In the genomic region with DNA sequence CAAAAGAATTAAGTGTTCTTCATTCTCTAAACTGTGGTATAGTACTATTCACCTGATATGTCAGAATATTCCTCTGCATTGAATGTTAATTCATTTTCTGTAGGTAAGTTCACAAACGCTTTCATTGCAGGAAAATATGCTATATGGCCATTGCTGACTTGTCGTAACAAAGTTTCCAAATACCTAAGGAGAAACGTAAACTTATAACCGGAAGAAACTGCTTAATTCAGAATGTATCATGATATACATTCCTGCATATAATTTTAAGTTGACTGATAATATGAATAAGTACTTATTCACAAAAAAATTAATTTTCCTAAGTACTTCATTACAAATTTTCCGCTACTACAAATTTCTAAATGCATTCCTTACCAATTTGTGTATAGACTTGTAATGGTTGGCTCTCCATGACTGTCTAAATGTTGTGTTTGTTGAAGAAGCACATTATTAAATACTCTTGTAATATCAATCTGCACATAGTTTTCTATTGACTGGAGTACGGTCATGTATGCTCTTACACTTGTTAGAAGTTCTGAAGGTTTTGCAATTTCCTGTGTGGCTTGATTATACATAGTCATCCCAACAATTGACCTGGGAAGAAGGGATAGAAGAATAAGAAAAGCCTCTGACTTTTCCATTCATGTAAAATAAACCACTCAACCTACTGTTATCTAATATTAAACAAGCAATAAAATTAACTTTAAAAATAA, we compare ENCODE assay signal across 17 cellular contexts.
A peak's percentile ranks its signal among the peaks of the same experiment; 100 is the strongest.
DNase-seq lines count a peak whose midpoint lies in the region; ATAC-seq and TF ChIP-seq lines count a peak whose summit lies in the region.
"Had no signal": no experiment of that assay in that cellular context is flagged by ENCODE, and none has a peak within 500 bp of the region (broad histone marks: within the 10 kb centered on the region; RNA-seq: fewer than 3 reads in every experiment).

No MANE protein-coding gene starts in this region.

- intact Hi-C loops in gastrocnemius medialis (cut with DNase I; ENCODE audit: low total_unique reads), result loop anchor here (5.0 kb wide), 1 partner anchor 41 kb away; no protein-coding TSS in a partner anchor

- in situ Hi-C loops in gastrocnemius medialis (cut with MboI; ENCODE audit: low sequenced_read_pairs in 4 of 4), result no loop called here

- H3K4me1 Mint-ChIP-seq in immature natural killer cell, result no peaks in the 10 kb centered on the region

- peaks cover 15 to 26% of the 10 kb centered on the region in 2 donors for H3K4me1 ChIP-seq in gastrocnemius medialis
- H3K4me1 ChIP-seq: parathyroid adenoma had no signal

- no peaks in the 10 kb centered on the region for H3K9me3 ChIP-seq in gastrocnemius medialis

- TF ChIP-seq POLR2A in gastrocnemius medialis (IDR thresholded peaks at IDR 0.05), result no peak

- peaks cover 13 to 21% (median 14%) of the 10 kb centered on the region in 3 donors for H3K36me3 Mint-ChIP-seq in immature natural killer cell

- no peak overlapping the region for H3K27ac Mint-ChIP-seq in immature natural killer cell

- H3K4me3 Mint-ChIP-seq in immature natural killer cell, result no peak overlapping the region

- H3K36me3 ChIP-seq in gastrocnemius medialis, result peaks cover 0 to 44% of the 10 kb centered on the region in 2 donors

- H3K27me3 ChIP-seq in gastrocnemius medialis, result no peaks in the 10 kb centered on the region

- CTCF ChIA-PET in AG04449 (lab: Yijun Ruan, JAX), result interaction anchor here (1.0 to 1.6 kb wide), 2 partner anchors 27 to 189 kb away, joined by 4 to 6 read pairs; no protein-coding TSS in a partner anchor

- TF ChIP-seq CTCF in AG04449 (IDR thresholded peaks at IDR 0.05; ENCODE audit: insufficient read depth, low read length, missing control alignments), result no peak
- TF ChIP-seq CTCF in gastrocnemius medialis (IDR thresholded peaks at IDR 0.05 in 4 of 5, conservative IDR thresholded peaks at IDR 0.05 in 1 of 5), result no peak

- ATAC-seq in gastrocnemius medialis, result no peak
- ATAC-seq: HepG2; naive thymus-derived CD4-positive, alpha-beta T cell had no signal

- H3K9me3 Mint-ChIP-seq in immature natural killer cell, result no peaks in the 10 kb centered on the region
- H3K9me3 Mint-ChIP-seq: naive thymus-derived CD4-positive, alpha-beta T cell had no signal

- H3K4me3 ChIP-seq in AG04449 (ENCODE audit: low read depth, low read length), result no peak overlapping the region
- no peak overlapping the region for H3K4me3 ChIP-seq in gastrocnemius medialis
- H3K4me3 ChIP-seq: GM12878 had no signal

- peak; percentile 24 for DNase-seq in AG04449 (ENCODE audit: low read depth, low spot score)
- peak; percentile 86 for DNase-seq in HCEC 1CT
- DNase-seq in amniotic epithelial cell (ENCODE audit: low read depth), result peak; percentile 74
- peak; percentile 28 for DNase-seq in fibroblast of peridontal ligament (ENCODE audit: extremely low read depth)
- no peak for DNase-seq in gastrocnemius medialis
- no peak for DNase-seq in H4 (ENCODE audit: low spot score)
- no peak for DNase-seq in Ammon's horn (ENCODE audit: low spot score)
- no peak for DNase-seq in immature natural killer cell
- DNase-seq: activated CD8-positive, alpha-beta memory T cell treated with anti-CD3 and anti-CD28 coated beads, Interleukin-2, amount 50 U/mL, for 4 hours; activated naive CD4-positive, alpha-beta T cell; naive thymus-derived CD4-positive, alpha-beta T cell; NCI-H1930; NCI-H510A; stimulated activated CD4-positive, alpha-beta T cell treated with anti-CD3 and anti-CD28 coated beads, Interleukin-2, amount 100 ng/mL, for 48 hours had no signal

- peaks cover 0 to 1% (median 0%) of the 10 kb centered on the region in 3 donors for H3K27me3 Mint-ChIP-seq in immature natural killer cell (ENCODE audit: low read depth in 3 of 3)
- H3K27me3 Mint-ChIP-seq: naive thymus-derived CD4-positive, alpha-beta T cell had no signal

- POLR2A ChIA-PET in AG04449 (lab: Yijun Ruan, JAX), result no interaction called here

- H3K27ac ChIP-seq in gastrocnemius medialis, result peak overlapping the region in 1 of 4 donors; percentile 3
- H3K27ac ChIP-seq: parathyroid adenoma had no signal

Comparison
In these comparisons a context has a peak if more than half of its experiments do, and no peak if none do; other contexts are left out.
1. DNase-seq: peak in AG04449 (single experiment), HCEC 1CT (single experiment), amniotic epithelial cell (single experiment) and fibroblast of peridontal ligament (single experiment); none in gastrocnemius medialis (0 of 2), H4 (single experiment), Ammon's horn (single experiment) and immature natural killer cell (0 of 3).